In the genomic region with DNA sequence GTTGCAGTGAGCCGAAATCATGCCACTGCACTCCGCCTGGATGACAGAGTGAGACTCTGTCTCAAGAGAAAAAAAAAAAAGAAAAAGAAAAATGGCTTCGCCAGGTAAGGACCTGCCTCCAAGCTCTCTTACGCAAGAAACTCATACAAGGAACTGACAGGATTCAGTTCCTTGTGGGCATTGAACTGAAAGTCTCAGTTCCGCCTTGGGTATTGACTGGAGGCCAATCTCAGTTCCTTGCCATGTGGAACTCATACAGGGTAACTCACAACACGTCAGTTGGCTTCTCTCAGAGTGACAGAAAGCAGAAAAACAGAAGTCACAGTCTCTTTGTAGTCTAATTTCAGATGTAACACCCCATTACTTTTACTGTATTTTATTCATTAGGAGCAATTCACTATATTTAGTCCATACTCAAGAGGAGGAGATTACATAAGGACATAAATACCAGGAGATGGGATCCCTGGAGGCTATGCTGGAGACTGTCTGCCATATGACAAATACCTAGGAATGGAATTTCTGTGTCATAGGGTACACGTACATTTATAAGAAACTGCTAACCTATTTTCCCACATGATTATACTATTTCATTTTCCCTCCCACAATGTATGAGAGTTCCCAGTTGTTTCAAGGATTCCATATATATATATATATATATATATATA, we compare ENCODE assay signal across 9 cellular contexts. TPM values are rescaled to one million over a fixed set of nuclear protein-coding genes. Genes with fewer than 3 reads are reported as not detected.
DNase-seq lines count a peak whose midpoint lies in the region; ATAC-seq and TF ChIP-seq lines count a peak whose summit lies in the region.
"Had no signal": no experiment of that assay in that cellular context is flagged by ENCODE, and none has a peak within 500 bp of the region (broad histone marks: within the 10 kb centered on the region; RNA-seq: fewer than 3 reads in every experiment).

No MANE protein-coding gene starts in this region.

- TF ChIP-seq POLR2A in uterus (IDR thresholded peaks at IDR 0.05): no peak

- H3K27ac ChIP-seq in uterus: no peak overlapping the region
- H3K27ac ChIP-seq: C4-2B had no signal

- H3K36me3 ChIP-seq in uterus: no peaks in the 10 kb centered on the region

- H3K4me3 ChIP-seq in uterus: no peak overlapping the region

- H3K27me3 ChIP-seq in uterus: no peaks in the 10 kb centered on the region

- DNase-seq in AG20443 (ENCODE audit: low spot score) (peak; percentile 30), amniotic epithelial cell (ENCODE audit: low read depth) (peak; percentile 30), NCI-H2107 (lab: John Stamatoyannopoulos, UW) (no peak), NCI-H526 treated with DMSO at 0.1 percent for 48 hours (lab: John Stamatoyannopoulos, UW) (no peak), epidermal melanocyte (ENCODE audit: insufficient read length, low spot score) (no peak), uterus (no peak)

- no peaks in the 10 kb centered on the region for H3K9me3 ChIP-seq in uterus

- TF ChIP-seq CTCF in uterus (IDR thresholded peaks at IDR 0.05): no peak

- intact Hi-C loops in uterus (cut with DNase I; ENCODE audit: low total_unique reads): no loop called here

- H3K4me1 ChIP-seq in uterus: no peaks in the 10 kb centered on the region

- ATAC-seq in GM19438 (IDR thresholded peaks at IDR 0.05; ENCODE audit: low read depth, unreplicated experiment) (peak; percentile 93), HG03175 (IDR thresholded peaks at IDR 0.05; ENCODE audit: unreplicated experiment) (peak; percentile 100)

RNA-seq across cellular contexts. Expression of gene NOPCHAP1, which starts 11.4 kb away (rescaled TPM):
- total RNA-seq in uterus: 10 to 100 TPM in 3 of 4 donors, 1 to 10 TPM in 1; 8.6 to 29.4 (median 14.5) TPM

RNA-seq across cellular contexts. Expression of gene SLC41A2, which starts 16.7 kb away (rescaled TPM):
- total RNA-seq in uterus: 10 to 100 TPM; 10.3 to 52.6 (median 23.9) TPM

Comparison
In these comparisons a context has a peak if more than half of its experiments do, and no peak if none do; other contexts are left out.
1. DNase-seq: peak in AG20443 (single experiment) and amniotic epithelial cell (single experiment); none in NCI-H2107 (single experiment), NCI-H526 treated with DMSO at 0.1 percent for 48 hours (single experiment), epidermal melanocyte (single experiment) and uterus (0 of 2).